Comparison of ENCODE assay signal across 14 cellular contexts in the genomic region with DNA sequence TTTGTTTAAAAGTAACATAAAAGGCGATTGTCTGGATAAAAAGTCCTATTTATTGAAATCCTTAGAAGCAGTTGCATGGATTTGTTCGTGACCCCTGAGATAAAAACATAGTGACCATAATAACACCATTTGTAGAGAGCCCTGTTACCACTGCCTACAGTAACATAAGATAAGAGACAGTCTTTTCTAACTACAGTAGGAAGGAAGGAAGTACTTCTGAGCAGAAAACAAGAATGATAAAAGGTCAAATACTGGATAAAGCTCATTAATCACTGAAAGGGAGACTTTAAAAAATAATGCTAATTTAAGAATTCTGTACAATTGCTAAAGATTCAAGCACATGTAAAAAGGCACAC. TPM values are rescaled to one million over a fixed set of nuclear protein-coding genes. Genes with fewer than 3 reads are reported as not detected.
"Had no signal": no experiment of that assay in that cellular context is flagged by ENCODE, and none has a peak within 500 bp of the region (broad histone marks: within the 10 kb centered on the region; RNA-seq: fewer than 3 reads in every experiment).

No MANE protein-coding gene starts in this region.

- H3K9me3 Mint-ChIP-seq: activated CD8-positive, alpha-beta T cell treated with anti-CD3 and anti-CD28 coated beads for 36 hours; dendritic cell treated with granulocyte-macrophage colony-stimulating factor and Interleukin-4, amounts not matched to agents 40 ng/mL and 50 ng/mL, for 4 days had no signal

- H3K36me3 Mint-ChIP-seq: activated naive CD4-positive, alpha-beta T cell treated with anti-CD3 and anti-CD28 coated beads, Interleukin-2, amount 50 U/mL, for 72 hours had no signal

- H3K9me3 ChIP-seq: pancreas had no signal

- H3K4me1 Mint-ChIP-seq: stimulated activated naive CD8-positive, alpha-beta T cell treated with anti-CD3 and anti-CD28 coated beads, Interleukin-15, amount 100 ng/mL, for 72 hours had no signal

- H3K36me3 ChIP-seq: brain microvascular endothelial cell, pancreas had no signal

- H3K27me3 Mint-ChIP-seq: activated CD8-positive, alpha-beta T cell treated with anti-CD3 and anti-CD28 coated beads for 36 hours; dendritic cell treated with granulocyte-macrophage colony-stimulating factor and Interleukin-4, amounts not matched to agents 40 ng/mL and 50 ng/mL, for 4 days; effector memory CD8-positive, alpha-beta T cell; stimulated activated naive CD8-positive, alpha-beta T cell treated with anti-CD3 and anti-CD28 coated beads, Interleukin-15, amount 100 ng/mL, for 72 hours had no signal

- H3K27ac ChIP-seq: brain microvascular endothelial cell, pancreas had no signal

- ATAC-seq: activated CD8-positive, alpha-beta T cell treated with anti-CD3 and anti-CD28 coated beads for 36 hours; activated naive CD4-positive, alpha-beta T cell treated with anti-CD3 and anti-CD28 coated beads, Interleukin-2, amount 50 U/mL, for 72 hours; effector memory CD8-positive, alpha-beta T cell; SK-N-SH treated with all-trans-retinoic acid at 6 μM for 48 hours; stimulated activated naive CD8-positive, alpha-beta T cell treated with anti-CD3 and anti-CD28 coated beads, Interleukin-15, amount 100 ng/mL, for 72 hours had no signal

- H3K27me3 ChIP-seq: brain microvascular endothelial cell, pancreas had no signal

- H3K4me3 ChIP-seq: pancreas had no signal

- H3K4me3 Mint-ChIP-seq: activated CD8-positive, alpha-beta T cell treated with anti-CD3 and anti-CD28 coated beads for 36 hours; dendritic cell treated with granulocyte-macrophage colony-stimulating factor and Interleukin-4, amounts not matched to agents 40 ng/mL and 50 ng/mL, for 4 days; effector memory CD8-positive, alpha-beta T cell; stimulated activated naive CD8-positive, alpha-beta T cell treated with anti-CD3 and anti-CD28 coated beads, Interleukin-15, amount 100 ng/mL, for 72 hours had no signal

- DNase-seq: activated CD4-positive, alpha-beta T cell treated with anti-CD3 and anti-CD28 coated beads for 4 hours; activated CD8-positive, alpha-beta T cell treated with anti-CD3 and anti-CD28 coated beads for 36 hours; activated effector memory CD4-positive, alpha-beta T cell treated with anti-CD3 and anti-CD28 coated beads, Interleukin-2, amount 50 U/mL, for 16 hours; activated T-cell treated with anti-CD3 and anti-CD28 coated beads, Interleukin-2, amount 50 U/mL, for 48 hours; amniotic stem cell; brain microvascular endothelial cell; cerebellar nuclear complex; effector memory CD8-positive, alpha-beta T cell; pancreas; stimulated activated CD4-positive, alpha-beta T cell treated with anti-CD3 and anti-CD28 coated beads, Interleukin-1b, Interleukin-23, amount 100 ng/mL, for 48 hours; stimulated activated naive CD8-positive, alpha-beta T cell treated with anti-CD3 and anti-CD28 coated beads, Interleukin-15, amount 100 ng/mL, for 72 hours had no signal

- H3K27ac Mint-ChIP-seq: activated CD8-positive, alpha-beta T cell treated with anti-CD3 and anti-CD28 coated beads for 36 hours; activated naive CD4-positive, alpha-beta T cell treated with anti-CD3 and anti-CD28 coated beads, Interleukin-2, amount 50 U/mL, for 72 hours; dendritic cell treated with granulocyte-macrophage colony-stimulating factor and Interleukin-4, amounts not matched to agents 40 ng/mL and 50 ng/mL, for 4 days; effector memory CD8-positive, alpha-beta T cell; stimulated activated naive CD8-positive, alpha-beta T cell treated with anti-CD3 and anti-CD28 coated beads, Interleukin-15, amount 100 ng/mL, for 72 hours had no signal

- FAIRE-seq: pancreas had no signal

RNA-seq across cellular contexts. Expression of a gene that starts 47.1 kb away (rescaled TPM):
- total RNA-seq: activated naive CD4-positive, alpha-beta T cell treated with anti-CD3 and anti-CD28 coated beads, Interleukin-2, amount 50 U/mL, for 72 hours had no signal
